1 cellular context compared by ENCODE assay signal in genomic region chr17:7282752-7283321, GRCh38.
TF ChIP-seq lines count a peak whose summit lies in the region.

No MANE protein-coding gene starts in this region.

TF ChIP-seq in K562, 482 proteins besides CTCF, POLR2A, EP300 and RAD21 (continues in another document):
- TF ChIP-seq ATF2 (CRISPR knock-in tag; IDR thresholded peaks at IDR 0.05), result no peak
- 0 out of 2 replicates have a peak, but pooled peaks have one; percentile 30 for TF ChIP-seq CBFA2T2 (conservative IDR thresholded peaks at IDR 0.05)
- TF ChIP-seq, protein P1, sequence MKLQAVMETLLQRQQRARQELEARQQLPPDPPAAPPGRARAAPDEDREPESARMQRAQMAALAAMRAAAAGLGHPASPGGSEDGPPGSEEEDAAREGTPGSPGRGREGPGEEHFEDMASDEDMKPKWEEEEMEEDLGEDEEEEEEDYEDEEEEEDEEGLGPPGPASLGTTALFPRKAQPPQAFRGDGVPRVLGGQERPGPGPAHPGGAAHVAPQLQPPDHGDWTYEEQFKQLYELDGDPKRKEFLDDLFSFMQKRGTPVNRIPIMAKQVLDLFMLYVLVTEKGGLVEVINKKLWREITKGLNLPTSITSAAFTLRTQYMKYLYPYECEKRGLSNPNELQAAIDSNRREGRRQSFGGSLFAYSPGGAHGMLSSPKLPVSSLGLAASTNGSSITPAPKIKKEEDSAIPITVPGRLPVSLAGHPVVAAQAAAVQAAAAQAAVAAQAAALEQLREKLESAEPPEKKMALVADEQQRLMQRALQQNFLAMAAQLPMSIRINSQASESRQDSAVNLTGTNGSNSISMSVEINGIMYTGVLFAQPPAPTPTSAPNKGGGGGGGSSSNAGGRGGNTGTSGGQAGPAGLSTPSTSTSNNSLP (IDR thresholded peaks at IDR 0.05; ENCODE audit: borderline replicate concordance, low read depth, low read length), result no peak
- TF ChIP-seq RBM14 (IDR thresholded peaks at IDR 0.05; ENCODE audit: borderline replicate concordance, insufficient read depth, low read depth, low read length), result no peak
- TF ChIP-seq, protein P2, sequence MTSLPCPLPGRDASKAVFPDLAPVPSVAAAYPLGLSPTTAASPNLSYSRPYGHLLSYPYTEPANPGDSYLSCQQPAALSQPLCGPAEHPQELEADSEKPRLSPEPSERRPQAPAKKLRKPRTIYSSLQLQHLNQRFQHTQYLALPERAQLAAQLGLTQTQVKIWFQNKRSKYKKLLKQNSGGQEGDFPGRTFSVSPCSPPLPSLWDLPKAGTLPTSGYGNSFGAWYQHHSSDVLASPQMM (CRISPR knock-in tag; IDR thresholded peaks at IDR 0.05), result no peak
- TF ChIP-seq POLR3G (IDR thresholded peaks at IDR 0.05; ENCODE audit: extremely low read depth, insufficient read length, insufficient replicate concordance), result no peak
- no peak for TF ChIP-seq ZNF507 (tag; conservative IDR thresholded peaks at IDR 0.05)
- TF ChIP-seq ARNT (IDR thresholded peaks at IDR 0.05), result no peak
- TF ChIP-seq, protein P3, sequence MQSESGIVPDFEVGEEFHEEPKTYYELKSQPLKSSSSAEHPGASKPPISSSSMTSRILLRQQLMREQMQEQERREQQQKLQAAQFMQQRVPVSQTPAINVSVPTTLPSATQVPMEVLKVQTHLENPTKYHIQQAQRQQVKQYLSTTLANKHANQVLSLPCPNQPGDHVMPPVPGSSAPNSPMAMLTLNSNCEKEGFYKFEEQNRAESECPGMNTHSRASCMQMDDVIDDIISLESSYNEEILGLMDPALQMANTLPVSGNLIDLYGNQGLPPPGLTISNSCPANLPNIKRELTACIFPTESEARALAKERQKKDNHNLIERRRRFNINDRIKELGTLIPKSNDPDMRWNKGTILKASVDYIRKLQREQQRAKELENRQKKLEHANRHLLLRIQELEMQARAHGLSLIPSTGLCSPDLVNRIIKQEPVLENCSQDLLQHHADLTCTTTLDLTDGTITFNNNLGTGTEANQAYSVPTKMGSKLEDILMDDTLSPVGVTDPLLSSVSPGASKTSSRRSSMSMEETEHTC (IDR thresholded peaks at IDR 0.05), result no peak
- no peak for TF ChIP-seq FOS (IDR thresholded peaks at IDR 0.05; ENCODE audit: extremely low read depth, insufficient read length)
- TF ChIP-seq SRF (CRISPR knock-in tag; IDR thresholded peaks at IDR 0.05), result peak in 1 of 2 experiments; percentile 93; a peak in 2 of 4 replicates
- no peak for TF ChIP-seq E2F3 (CRISPR knock-in tag; IDR thresholded peaks at IDR 0.05)
- no peak for TF ChIP-seq ELF2 (CRISPR knock-in tag; IDR thresholded peaks at IDR 0.05)
- TF ChIP-seq RBM15 (IDR thresholded peaks at IDR 0.05; ENCODE audit: insufficient read depth, low read length), result no peak
- no peak for TF ChIP-seq TAF7 (tag; IDR thresholded peaks at IDR 0.05)
- no peak for TF ChIP-seq FOXK1 (CRISPR knock-in tag; IDR thresholded peaks at IDR 0.05; ENCODE audit: borderline replicate concordance)
- TF ChIP-seq FOXP4 (CRISPR knock-in tag; IDR thresholded peaks at IDR 0.05; ENCODE audit: borderline replicate concordance), result no peak
- TF ChIP-seq ZKSCAN1 (IDR thresholded peaks at IDR 0.05; ENCODE audit: low read depth, low read length), result no peak
- TF ChIP-seq, protein P4, sequence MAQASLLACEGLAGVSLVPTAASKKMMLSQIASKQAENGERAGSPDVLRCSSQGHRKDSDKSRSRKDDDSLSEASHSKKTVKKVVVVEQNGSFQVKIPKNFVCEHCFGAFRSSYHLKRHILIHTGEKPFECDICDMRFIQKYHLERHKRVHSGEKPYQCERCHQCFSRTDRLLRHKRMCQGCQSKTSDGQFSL (CRISPR knock-in tag; IDR thresholded peaks at IDR 0.05), result no peak
- TF ChIP-seq, protein P4 (tag; IDR thresholded peaks at IDR 0.05), result no peak
- TF ChIP-seq ZSCAN29 (IDR thresholded peaks at IDR 0.05), result no peak
- no peak for TF ChIP-seq BRCA1 (IDR thresholded peaks at IDR 0.05)
- no peak for TF ChIP-seq BRCA1 (CRISPR knock-in tag; IDR thresholded peaks at IDR 0.05)
- no peak for TF ChIP-seq ZNF717 (CRISPR knock-in tag; IDR thresholded peaks at IDR 0.05)
- TF ChIP-seq ETS2 (tag; IDR thresholded peaks at IDR 0.05; ENCODE audit: borderline replicate concordance, poor library complexity, severe bottlenecking), result no peak
- TF ChIP-seq ZNF239 (CRISPR knock-in tag; IDR thresholded peaks at IDR 0.05), result no peak
- TF ChIP-seq HMGXB4 (CRISPR knock-in tag; IDR thresholded peaks at IDR 0.05), result no peak
- TF ChIP-seq TEAD1 (CRISPR knock-in tag; IDR thresholded peaks at IDR 0.05), result 0 out of 4 replicates have a peak, but pooled peaks of 1 of the 2 experiments have one; percentile 17
- no peak for TF ChIP-seq ATF7 (IDR thresholded peaks at IDR 0.05)
- TF ChIP-seq EWSR1 (IDR thresholded peaks at IDR 0.05; ENCODE audit: borderline replicate concordance, low read depth, partially characterized antibody), result no peak
- no peak for TF ChIP-seq SMC3 (conservative IDR thresholded peaks at IDR 0.05; ENCODE audit: insufficient read depth, low read depth, low read length)
- TF ChIP-seq TSC22D4 (tag; IDR thresholded peaks at IDR 0.05), result no peak
- no peak for TF ChIP-seq NR0B1 (IDR thresholded peaks at IDR 0.05; ENCODE audit: partially characterized antibody)
- TF ChIP-seq CHD1 (IDR thresholded peaks at IDR 0.05; ENCODE audit: low read length), result no peak
- no peak for TF ChIP-seq ZNF121 (CRISPR knock-in tag; conservative IDR thresholded peaks at IDR 0.05)
- TF ChIP-seq FOXM1 (IDR thresholded peaks at IDR 0.05; ENCODE audit: low read depth), result no peak
- TF ChIP-seq FOXM1 (CRISPR knock-in tag; IDR thresholded peaks at IDR 0.05; ENCODE audit: low read depth), result no peak
- TF ChIP-seq KDM4B (IDR thresholded peaks at IDR 0.05; ENCODE audit: borderline replicate concordance in 2 of 2, low read depth in 1 of 2), result no peak
- TF ChIP-seq ZFX (CRISPR knock-in tag; IDR thresholded peaks at IDR 0.05), result no peak
- no peak for TF ChIP-seq PRMT5 (CRISPR knock-in tag; IDR thresholded peaks at IDR 0.05)
- 0 out of 2 replicates have a peak, but pooled peaks have one; percentile 11 for TF ChIP-seq SMARCA4 (IDR thresholded peaks at IDR 0.05)
- no peak for TF ChIP-seq TARDBP (IDR thresholded peaks at IDR 0.05)
- TF ChIP-seq ZNF75A (CRISPR knock-in tag; IDR thresholded peaks at IDR 0.05), result no peak
- TF ChIP-seq ZFP30 (CRISPR knock-in tag; IDR thresholded peaks at IDR 0.05; ENCODE audit: borderline replicate concordance), result no peak
- TF ChIP-seq ZNF146 (CRISPR knock-in tag; IDR thresholded peaks at IDR 0.05; ENCODE audit: unreplicated experiment), result no peak
- TF ChIP-seq THAP12 (CRISPR knock-in tag; IDR thresholded peaks at IDR 0.05), result no peak
- no peak for TF ChIP-seq GTF2E2 (tag; IDR thresholded peaks at IDR 0.05)
- TF ChIP-seq RCOR1 (IDR thresholded peaks at IDR 0.05; ENCODE audit: borderline replicate concordance in 1 of 2, low read depth in 2 of 2, low read length in 2 of 2), result no peak
- no peak for TF ChIP-seq SPI1 (IDR thresholded peaks at IDR 0.05; ENCODE audit: borderline replicate concordance, low read depth, low read length)
- TF ChIP-seq CSDE1 (IDR thresholded peaks at IDR 0.05), result no peak
- no peak for TF ChIP-seq TEAD2 (tag; IDR thresholded peaks at IDR 0.05)
- no peak for TF ChIP-seq CREBBP (IDR thresholded peaks at IDR 0.05; ENCODE audit: low read depth, low read length)
- no peak for TF ChIP-seq NFIC (IDR thresholded peaks at IDR 0.05)
- TF ChIP-seq BRD4 (IDR thresholded peaks at IDR 0.05), result no peak
- TF ChIP-seq, protein P5, sequence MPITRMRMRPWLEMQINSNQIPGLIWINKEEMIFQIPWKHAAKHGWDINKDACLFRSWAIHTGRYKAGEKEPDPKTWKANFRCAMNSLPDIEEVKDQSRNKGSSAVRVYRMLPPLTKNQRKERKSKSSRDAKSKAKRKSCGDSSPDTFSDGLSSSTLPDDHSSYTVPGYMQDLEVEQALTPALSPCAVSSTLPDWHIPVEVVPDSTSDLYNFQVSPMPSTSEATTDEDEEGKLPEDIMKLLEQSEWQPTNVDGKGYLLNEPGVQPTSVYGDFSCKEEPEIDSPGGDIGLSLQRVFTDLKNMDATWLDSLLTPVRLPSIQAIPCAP (CRISPR knock-in tag; IDR thresholded peaks at IDR 0.05; ENCODE audit: borderline replicate concordance), result no peak
- TF ChIP-seq, protein P6, sequence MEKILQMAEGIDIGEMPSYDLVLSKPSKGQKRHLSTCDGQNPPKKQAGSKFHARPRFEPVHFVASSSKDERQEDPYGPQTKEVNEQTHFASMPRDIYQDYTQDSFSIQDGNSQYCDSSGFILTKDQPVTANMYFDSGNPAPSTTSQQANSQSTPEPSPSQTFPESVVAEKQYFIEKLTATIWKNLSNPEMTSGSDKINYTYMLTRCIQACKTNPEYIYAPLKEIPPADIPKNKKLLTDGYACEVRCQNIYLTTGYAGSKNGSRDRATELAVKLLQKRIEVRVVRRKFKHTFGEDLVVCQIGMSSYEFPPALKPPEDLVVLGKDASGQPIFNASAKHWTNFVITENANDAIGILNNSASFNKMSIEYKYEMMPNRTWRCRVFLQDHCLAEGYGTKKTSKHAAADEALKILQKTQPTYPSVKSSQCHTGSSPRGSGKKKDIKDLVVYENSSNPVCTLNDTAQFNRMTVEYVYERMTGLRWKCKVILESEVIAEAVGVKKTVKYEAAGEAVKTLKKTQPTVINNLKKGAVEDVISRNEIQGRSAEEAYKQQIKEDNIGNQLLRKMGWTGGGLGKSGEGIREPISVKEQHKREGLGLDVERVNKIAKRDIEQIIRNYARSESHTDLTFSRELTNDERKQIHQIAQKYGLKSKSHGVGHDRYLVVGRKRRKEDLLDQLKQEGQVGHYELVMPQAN (IDR thresholded peaks at IDR 0.05; ENCODE audit: borderline replicate concordance), result no peak
- TF ChIP-seq ZNF175 (CRISPR knock-in tag; IDR thresholded peaks at IDR 0.05; ENCODE audit: low read depth), result 0 out of 2 replicates have a peak, but pooled peaks have one; percentile 25
- TF ChIP-seq MEIS2 (IDR thresholded peaks at IDR 0.05; ENCODE audit: partially characterized antibody), result no peak
- no peak for TF ChIP-seq FOXA1 (IDR thresholded peaks at IDR 0.05; ENCODE audit: borderline replicate concordance)
